In genomic region chr6:107144014-107144413, GRCh38 we compare ENCODE assay signal across 17 cellular contexts. TPM values are rescaled to one million over a fixed set of nuclear protein-coding genes. Genes with fewer than 3 reads are reported as not detected.
DNase-seq lines count a peak whose midpoint lies in the region; ATAC-seq and TF ChIP-seq lines count a peak whose summit lies in the region.
"Had no signal": no experiment of that assay in that cellular context is flagged by ENCODE, and none has a peak within 500 bp of the region (broad histone marks: within the 10 kb centered on the region; RNA-seq: fewer than 3 reads in every experiment).

No MANE protein-coding gene starts in this region.

- in situ Hi-C loops in SK-MEL-5 (cut with HindIII; ENCODE audit: low pct_unique_long_range_greater_than_20kb, low sequenced_read_pairs), result no loop called here

- no peak overlapping the region for H3K9ac ChIP-seq in HCT116 (ENCODE audit: low read length)

- no peak for TF ChIP-seq CTCF in HCT116 (IDR thresholded peaks at IDR 0.05 in 2 of 3, conservative IDR thresholded peaks at IDR 0.05 in 1 of 3; ENCODE audit: borderline replicate concordance in 1 of 3, insufficient read depth in 1 of 3, low read depth in 2 of 3, low read length in 2 of 3)

- ATAC-seq in HCT116, result peak; percentile 74
- ATAC-seq in HG02588 (IDR thresholded peaks at IDR 0.05; ENCODE audit: unreplicated experiment), result no peak

- no peak overlapping the region for H3K27ac ChIP-seq in HCT116 (ENCODE audit: low read depth, low read length)

- H3K36me3 ChIP-seq in HCT116 (ENCODE audit: control insufficient read depth in 1 of 2, insufficient read depth in 2 of 2, low read length in 2 of 2), result no peaks in the 10 kb centered on the region
- H3K36me3 ChIP-seq: BE2C had no signal

- intact Hi-C loops in HCT116 (cut with micrococcal nuclease), result no loop called here

- H4K20me1 ChIP-seq in HCT116 (ENCODE audit: insufficient read depth), result no peaks in the 10 kb centered on the region

- TF ChIP-seq RAD21 in HCT116 (IDR thresholded peaks at IDR 0.05; ENCODE audit: low read depth), result no peak

- CTCF ChIA-PET in HCT116 (lab: Charles Lee), result no interaction called here

- H3K9me2 ChIP-seq in HCT116 (ENCODE audit: insufficient read depth), result no peaks in the 10 kb centered on the region

- no peaks in the 10 kb centered on the region for H3K79me2 ChIP-seq in HCT116 (ENCODE audit: insufficient read depth, low read length)

- peak overlapping the region; percentile 42 for H3K4me2 ChIP-seq in HCT116 (ENCODE audit: low read length)

- no peaks in the 10 kb centered on the region for H3K27me3 ChIP-seq in HCT116 (ENCODE audit: insufficient read depth, low read length)
- H3K27me3 ChIP-seq: BE2C had no signal

- no peaks in the 10 kb centered on the region for H3K9me3 ChIP-seq in HCT116 (ENCODE audit: control insufficient read depth in 1 of 2, insufficient read depth in 1 of 2, low read depth in 1 of 2, low read length in 2 of 2)
- H3K9me3 ChIP-seq: BE2C had no signal

- peaks cover 4 to 10% of the 10 kb centered on the region in 2 experiments; a peak in 3 of 4 replicates for H3K4me1 ChIP-seq in HCT116 (ENCODE audit: control insufficient read depth in 1 of 2, insufficient read depth in 2 of 2, low read length in 2 of 2)
- H3K4me1 ChIP-seq: BE2C had no signal

- RAD21 ChIA-PET in HCT116 (lab: Charles Lee; ENCODE audit: low non-redundant PET in 1 of 2, low total read pairs in 2 of 2, uncharacterized antibody in 2 of 2, unreplicated experiment in 2 of 2), result no interaction called here

- TF ChIP-seq POLR2A in HCT116 (IDR thresholded peaks at IDR 0.05; ENCODE audit: borderline replicate concordance, extremely low read depth, insufficient read depth, insufficient read length), result no peak

- POLR2A ChIA-PET in HCT116 (lab: Charles Lee), result no interaction called here

- H2AFZ ChIP-seq in HCT116 (ENCODE audit: low read depth, low read length, poor library complexity, severe bottlenecking), result no peak overlapping the region

- DNase-seq in Daoy (ENCODE audit: low read depth), result peak; percentile 21
- DNase-seq in HCT116 (ENCODE audit: low read depth, low spot score), result peak; percentile 21
- peak; percentile 88 for DNase-seq in SK-MEL-5 (ENCODE audit: low read depth, low spot score)
- peak; percentile 4 for DNase-seq in iris pigment epithelial cell (ENCODE audit: low read depth)
- no peak for DNase-seq in NK-92 (lab: John Stamatoyannopoulos, UW; ENCODE audit: unreplicated experiment)
- DNase-seq in activated naive CD4-positive, alpha-beta T cell treated with anti-CD3 and anti-CD28 coated beads, Interleukin-2, amount 50 U/mL, for 16 hours, result no peak
- DNase-seq: BE2C; CD4-positive, alpha-beta memory T cell; DMS79; GOT3; HFFc6; Kasumi-1; NCI-H1436 treated with DMSO at 0.1 percent for 48 hours; NCI-H2029 treated with DMSO at 0.1 percent for 48 hours; NCI-H446 treated with DMSO at 0.1 percent for 48 hours; NCI-H748 treated with DMSO at 0.1 percent for 48 hours had no signal

- no peak overlapping the region for H3K4me3 ChIP-seq in HCT116 (replicated peaks in 1 of 2; ENCODE audit: low read depth in 1 of 2, low read length in 2 of 2)

- no TSS peak for BruUV-seq in HCT116 (replicated peaks; lab: Mats Ljungman, UMichigan)

TF ChIP-seq in HCT116, 20 proteins besides CTCF, POLR2A, EP300 and RAD21:
- TF ChIP-seq EGR1 (IDR thresholded peaks at IDR 0.05; ENCODE audit: low read depth) (no peak), FOSL1 (IDR thresholded peaks at IDR 0.05; ENCODE audit: low read depth) (peak; percentile 28; the same call in 1 of the 2 replicates)

RNA-seq across cellular contexts. Expression of gene BEND3, which starts 28.7 kb away (rescaled TPM):
- 4.2 and 5.6 TPM in 2 replicates for total RNA-seq in Daoy (2014; rRNA removed; shearing (Covaris generic))
- total RNA-seq in HCT116 (2021; ENCODE audit: unreplicated experiment), result 6.3 TPM
- polyA plus RNA-seq in HCT116 (2012), result 0.94 and 1.5 TPM in 2 replicates
- total RNA-seq in SK-MEL-5 (2014; rRNA removed; shearing (Covaris generic)), result 3.1 TPM in 2 replicates
- 3.9 and 6.0 TPM in 2 replicates for polyA plus RNA-seq in SK-MEL-5 (2015; cell fraction: cytosol; rRNA removed)
- polyA plus RNA-seq in SK-MEL-5 (2015; cell fraction: nucleus; rRNA removed), result 2.0 and 3.4 TPM in 2 replicates

Comparison
In these comparisons a context has a peak if more than half of its experiments do, and no peak if none do; other contexts are left out.
1. DNase-seq: peak in Daoy (single experiment), HCT116 (single experiment), SK-MEL-5 (single experiment) and iris pigment epithelial cell (single experiment); none in NK-92 (single experiment) and activated naive CD4-positive, alpha-beta T cell treated with anti-CD3 and anti-CD28 coated beads, Interleukin-2, amount 50 U/mL, for 16 hours (single experiment).